10 cellular contexts compared by ENCODE assay signal in genomic region chr19:35039881-35040456, GRCh38. TPM values are rescaled to one million over a fixed set of nuclear protein-coding genes. Genes with fewer than 3 reads are reported as not detected.
DNase-seq lines count a peak whose midpoint lies in the region; ATAC-seq and TF ChIP-seq lines count a peak whose summit lies in the region.
"Had no signal": no experiment of that assay in that cellular context is flagged by ENCODE, and none has a peak within 500 bp of the region (broad histone marks: within the 10 kb centered on the region; RNA-seq: fewer than 3 reads in every experiment).

No MANE protein-coding gene starts in this region.

- WGBS in heart right ventricle, 2 donors: 44 to 57% methylated on average over 24 to 26 of the region's 26 CpGs

- H3K4me3 ChIP-seq in heart right ventricle (peak overlapping the region in 8 of 10 donors; percentile 14 to 39 (median 26)), vagina (peak overlapping the region in 1 of 2 donors; percentile 32)

- intact Hi-C loops in heart right ventricle (cut with DNase I) (no loop called here), left ventricle myocardium superior (cut with micrococcal nuclease) (no loop called here), vagina (cut with DNase I) (no loop called here)
- intact Hi-C loops in dendritic cell treated with granulocyte-macrophage colony-stimulating factor and Interleukin-4, amounts not matched to agents 40 ng/mL and 50 ng/mL, for 4 days (cut with micrococcal nuclease): loop anchor here (10.0 kb wide), 1 partner anchor 55 kb away; no protein-coding TSS in a partner anchor

- no peaks in the 10 kb centered on the region for H3K9me3 Mint-ChIP-seq in dendritic cell treated with granulocyte-macrophage colony-stimulating factor and Interleukin-4, amounts not matched to agents 40 ng/mL and 50 ng/mL, for 4 days
- no peaks in the 10 kb centered on the region for H3K9me3 Mint-ChIP-seq in natural killer cell treated with Interleukin-12 subunit alpha and Interleukin-12 subunit beta and Interleukin-15 and Interleukin-18, amount 100 ng/mL, for 72 hours

- H3K9me3 ChIP-seq in heart right ventricle: no peaks in the 10 kb centered on the region
- no peaks in the 10 kb centered on the region for H3K9me3 ChIP-seq in vagina

- DNase-seq in heart right ventricle (no peak), left ventricle myocardium superior (no peak), vagina (ENCODE audit: extremely low spot score in 2 of 2) (no peak)
- DNase-seq in natural killer cell treated with Interleukin-12 subunit alpha and Interleukin-12 subunit beta and Interleukin-15 and Interleukin-18, amount 100 ng/mL, for 72 hours (ENCODE audit: low spot score): no peak
- DNase-seq in activated CD4-positive, alpha-beta T cell treated with anti-CD3 and anti-CD28 coated beads, Interleukin-2, amount 50 U/mL, for 48 hours: no peak
- no peak for DNase-seq in activated CD8-positive, alpha-beta memory T cell treated with anti-CD3 and anti-CD28 coated beads for 24 hours
- DNase-seq: KG1, NCI-H526 had no signal

- ATAC-seq in heart right ventricle: no peak
- no peak for ATAC-seq in left ventricle myocardium superior
- ATAC-seq in natural killer cell treated with Interleukin-12 subunit alpha and Interleukin-12 subunit beta and Interleukin-15 and Interleukin-18, amount 100 ng/mL, for 72 hours: no peak
- ATAC-seq in GM18867 (IDR thresholded peaks at IDR 0.05; ENCODE audit: unreplicated experiment): no peak

- H3K27ac ChIP-seq in heart right ventricle (peak overlapping the region; percentile 63 to 89 (median 84)), vagina (peak overlapping the region; percentile 68)

- H3K4me1 ChIP-seq in heart right ventricle (peaks cover 10 to 67% (median 52%) of the 10 kb centered on the region in 9 donors), vagina (peaks cover 32% of the 10 kb centered on the region)

- no peaks in the 10 kb centered on the region for H3K36me3 Mint-ChIP-seq in dendritic cell treated with granulocyte-macrophage colony-stimulating factor and Interleukin-4, amounts not matched to agents 40 ng/mL and 50 ng/mL, for 4 days (ENCODE audit: low read depth)
- H3K36me3 Mint-ChIP-seq in natural killer cell treated with Interleukin-12 subunit alpha and Interleukin-12 subunit beta and Interleukin-15 and Interleukin-18, amount 100 ng/mL, for 72 hours: no peaks in the 10 kb centered on the region

- peaks cover 73% of the 10 kb centered on the region for H3K27me3 Mint-ChIP-seq in dendritic cell treated with granulocyte-macrophage colony-stimulating factor and Interleukin-4, amounts not matched to agents 40 ng/mL and 50 ng/mL, for 4 days
- peaks cover 18 to 25% of the 10 kb centered on the region in 2 donors for H3K27me3 Mint-ChIP-seq in natural killer cell treated with Interleukin-12 subunit alpha and Interleukin-12 subunit beta and Interleukin-15 and Interleukin-18, amount 100 ng/mL, for 72 hours

- TF ChIP-seq CTCF in heart right ventricle (IDR thresholded peaks at IDR 0.05) (no peak), vagina (IDR thresholded peaks at IDR 0.05) (no peak)

- H3K27me3 ChIP-seq in heart right ventricle (peaks cover 0 to 7% (median 0%) of the 10 kb centered on the region in 7 donors), vagina (no peaks in the 10 kb centered on the region)

- no peak for TF ChIP-seq POLR2A in vagina (IDR thresholded peaks at IDR 0.05)

- peaks cover 38% of the 10 kb centered on the region for H3K4me1 Mint-ChIP-seq in dendritic cell treated with granulocyte-macrophage colony-stimulating factor and Interleukin-4, amounts not matched to agents 40 ng/mL and 50 ng/mL, for 4 days (ENCODE audit: low read depth)
- H3K4me1 Mint-ChIP-seq in natural killer cell treated with Interleukin-12 subunit alpha and Interleukin-12 subunit beta and Interleukin-15 and Interleukin-18, amount 100 ng/mL, for 72 hours (ENCODE audit: low read depth in 2 of 2): peaks cover 8 to 31% of the 10 kb centered on the region in 2 donors

- peaks cover 0 to 7% (median 0%) of the 10 kb centered on the region in 9 donors for H3K36me3 ChIP-seq in heart right ventricle
- H3K36me3 ChIP-seq in vagina: no peaks in the 10 kb centered on the region

- peak overlapping the region; percentile 64 for H3K4me3 Mint-ChIP-seq in dendritic cell treated with granulocyte-macrophage colony-stimulating factor and Interleukin-4, amounts not matched to agents 40 ng/mL and 50 ng/mL, for 4 days
- peak overlapping the region; percentile 52 for H3K4me3 Mint-ChIP-seq in natural killer cell treated with Interleukin-12 subunit alpha and Interleukin-12 subunit beta and Interleukin-15 and Interleukin-18, amount 100 ng/mL, for 72 hours

- H3K27ac Mint-ChIP-seq in dendritic cell treated with granulocyte-macrophage colony-stimulating factor and Interleukin-4, amounts not matched to agents 40 ng/mL and 50 ng/mL, for 4 days: peak overlapping the region; percentile 66
- H3K27ac Mint-ChIP-seq in natural killer cell treated with Interleukin-12 subunit alpha and Interleukin-12 subunit beta and Interleukin-15 and Interleukin-18, amount 100 ng/mL, for 72 hours: no peak overlapping the region

RNA-seq across cellular contexts. Expression of gene HPN, which starts 1.6 kb away (rescaled TPM):
- total RNA-seq in heart right ventricle: 10 to 100 TPM in 1 of 10 donors, 1 to 10 TPM in 9; 2.8 to 13.1 (median 4.8) TPM
- polyA plus RNA-seq in heart right ventricle: 1 to 10 TPM; 1.4 to 3.5 TPM
- total RNA-seq in left ventricle myocardium superior: 9.8 TPM
- under 1 TPM in 1 of 2 donors, not detected in 1; 0.31 TPM for total RNA-seq in natural killer cell treated with Interleukin-12 subunit alpha and Interleukin-12 subunit beta and Interleukin-15 and Interleukin-18, amount 100 ng/mL, for 72 hours
- not detected for total RNA-seq in vagina

RNA-seq across cellular contexts. Expression of gene SCN1B, which starts 9.7 kb away (rescaled TPM):
- total RNA-seq in heart right ventricle: 10 to 100 TPM; 33.1 to 70.5 (median 41.5) TPM
- polyA plus RNA-seq in heart right ventricle: 10 to 100 TPM; 24.5 to 60.5 TPM
- 45.7 TPM for total RNA-seq in left ventricle myocardium superior
- under 1 TPM; 0.52 to 0.95 TPM for total RNA-seq in natural killer cell treated with Interleukin-12 subunit alpha and Interleukin-12 subunit beta and Interleukin-15 and Interleukin-18, amount 100 ng/mL, for 72 hours
- total RNA-seq in vagina: 8.6 TPM

RNA-seq across cellular contexts. Expression of gene GRAMD1A, which starts 39.8 kb away (rescaled TPM):
- total RNA-seq in heart right ventricle (10 to 100 TPM; 19.5 to 49.4 (median 30.3) TPM), left ventricle myocardium superior (30.6 TPM), vagina (61.9 TPM)
- polyA plus RNA-seq in heart right ventricle: 10 to 100 TPM; 38.7 to 40.9 TPM
- total RNA-seq in natural killer cell treated with Interleukin-12 subunit alpha and Interleukin-12 subunit beta and Interleukin-15 and Interleukin-18, amount 100 ng/mL, for 72 hours: 100 to 1,000 TPM in 1 of 2 donors, 10 to 100 TPM in 1; 57.8 to 106 TPM
